In the genomic region with DNA sequence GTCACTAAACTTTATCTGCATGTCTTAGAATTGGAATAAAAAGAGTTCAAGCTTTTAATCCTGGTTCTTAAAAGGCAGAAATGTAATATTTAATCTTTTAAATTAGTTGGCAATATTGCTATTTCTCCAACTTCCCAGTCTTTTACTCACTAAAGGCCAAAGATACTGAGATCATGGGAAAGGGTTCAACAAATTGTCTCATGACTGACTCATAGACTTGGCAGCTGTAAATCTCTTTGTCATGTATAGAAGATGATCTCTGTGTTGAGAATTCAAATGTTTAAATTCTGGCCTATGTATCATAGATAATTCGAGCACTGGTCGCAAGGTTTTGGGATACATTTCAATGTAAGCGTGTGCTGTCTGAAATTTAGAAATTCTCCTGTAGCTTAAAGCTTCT, we compare ENCODE assay signal across 15 cellular contexts. TPM values are rescaled to one million over a fixed set of nuclear protein-coding genes. Genes with fewer than 3 reads are reported as not detected.
A peak's percentile ranks its signal among the peaks of the same experiment; 100 is the strongest.
DNase-seq lines count a peak whose midpoint lies in the region; ATAC-seq and TF ChIP-seq lines count a peak whose summit lies in the region.
"Had no signal": no experiment of that assay in that cellular context is flagged by ENCODE, and none has a peak within 500 bp of the region (broad histone marks: within the 10 kb centered on the region; RNA-seq: fewer than 3 reads in every experiment).

No MANE protein-coding gene starts in this region.

- DNase-seq in left ventricle myocardium inferior (no peak), left ventricle myocardium superior (no peak), astrocyte of the hippocampus (ENCODE audit: low read depth, low spot score) (peak; percentile 27), fibroblast of villous mesenchyme (ENCODE audit: low read depth) (peak; percentile 25), aorta (no peak), DMS 273 treated with DMSO at 0.1 percent for 48 hours (lab: John Stamatoyannopoulos, UW) (no peak)
- no peak for DNase-seq in activated T-cell treated with anti-CD3 and anti-CD28 coated beads, Interleukin-2, amount 50 U/mL, for 1 hour
- DNase-seq: activated gamma-delta T cell; body of pancreas; effector memory CD4-positive, alpha-beta T cell; NCI-H1092 treated with DMSO at 0.1 percent for 48 hours; NCI-H2171 treated with DMSO at 0.1 percent for 48 hours; tibial artery had no signal

- TF ChIP-seq CTCF in left ventricle myocardium inferior (IDR thresholded peaks at IDR 0.05; ENCODE audit: borderline replicate concordance) (no peak), fibroblast of villous mesenchyme (IDR thresholded peaks at IDR 0.05; ENCODE audit: insufficient read depth, low read depth, low read length) (no peak)

- peak overlapping the region; percentile 28 for H3K27ac ChIP-seq in left ventricle myocardium inferior (replicated peaks)
- no peak overlapping the region for H3K27ac ChIP-seq in aorta (ENCODE audit: low read depth in 1 of 2, low read length in 2 of 2)
- H3K27ac ChIP-seq: body of pancreas had no signal

- H3K27me3 ChIP-seq in left ventricle myocardium inferior (ENCODE audit: low read depth) (no peaks in the 10 kb centered on the region), aorta (ENCODE audit: control insufficient read depth in 1 of 2, insufficient read depth in 2 of 2, low read length in 1 of 2) (no peaks in the 10 kb centered on the region)
- H3K27me3 ChIP-seq: body of pancreas, tibial artery had no signal

- H3K36me3 ChIP-seq in left ventricle myocardium inferior: no peaks in the 10 kb centered on the region
- no peaks in the 10 kb centered on the region for H3K36me3 ChIP-seq in aorta (ENCODE audit: control insufficient read depth in 1 of 2, insufficient read depth in 2 of 2, low read length in 1 of 2)
- H3K36me3 ChIP-seq: tibial artery had no signal

- no peaks in the 10 kb centered on the region for H3K9me3 ChIP-seq in left ventricle myocardium inferior (replicated peaks)
- no peaks in the 10 kb centered on the region for H3K9me3 ChIP-seq in aorta (ENCODE audit: control insufficient read depth, low read length)
- H3K9me3 ChIP-seq: body of pancreas, tibial artery had no signal

- intact Hi-C loops in left ventricle myocardium inferior (cut with micrococcal nuclease): no loop called here
- intact Hi-C loops in left ventricle myocardium superior (cut with micrococcal nuclease): no loop called here
- intact Hi-C loops in aorta (cut with DNase I): no loop called here

- WGBS in aorta, 2 donors: 33 to 44% methylated on average over 3 of the region's 3 CpGs

- no peak overlapping the region for H3K4me3 ChIP-seq in left ventricle myocardium inferior
- no peak overlapping the region for H3K4me3 ChIP-seq in fibroblast of villous mesenchyme (ENCODE audit: low read depth, low read length)
- no peak overlapping the region for H3K4me3 ChIP-seq in aorta (ENCODE audit: low read length in 2 of 2)
- H3K4me3 ChIP-seq: body of pancreas, K562, tibial artery had no signal

- ATAC-seq in left ventricle myocardium superior (no peak), HG03139 (IDR thresholded peaks at IDR 0.05; ENCODE audit: unreplicated experiment) (no peak), aorta (ENCODE audit: low FRiP score) (no peak)
- ATAC-seq: body of pancreas, K562 had no signal

- H3K4me1 ChIP-seq in left ventricle myocardium inferior (no peaks in the 10 kb centered on the region), aorta (ENCODE audit: control insufficient read depth in 1 of 2, insufficient read depth in 2 of 2, low read length in 2 of 2) (no peaks in the 10 kb centered on the region)
- H3K4me1 ChIP-seq: body of pancreas had no signal

RNA-seq across cellular contexts. Expression of a gene that starts 40.1 kb away (rescaled TPM):
- total RNA-seq in left ventricle myocardium inferior: 130 TPM
- 128 TPM for total RNA-seq in left ventricle myocardium superior
- 93.3 and 95.0 TPM in 2 replicates for total RNA-seq in fibroblast of villous mesenchyme
- total RNA-seq in aorta: 10 to 100 TPM; 62.1 to 85.2 TPM
- 100 to 1,000 TPM in 1 of 2 donors, 10 to 100 TPM in 1; 60.2 to 120 TPM for polyA plus RNA-seq in aorta

RNA-seq across cellular contexts. Expression of a gene that starts 52.9 kb away (rescaled TPM):
- total RNA-seq in left ventricle myocardium inferior (18.9 TPM), left ventricle myocardium superior (20.7 TPM), fibroblast of villous mesenchyme (79.9 and 100 TPM in 2 replicates), aorta (100 to 1,000 TPM; 124 to 165 TPM)
- 100 to 1,000 TPM in 1 of 2 donors, 10 to 100 TPM in 1; 56.0 to 135 TPM for polyA plus RNA-seq in aorta

Comparison
In these comparisons a context has a peak if more than half of its experiments do, and no peak if none do; other contexts are left out.
1. DNase-seq: peak in astrocyte of the hippocampus (single experiment) and fibroblast of villous mesenchyme (single experiment); none in left ventricle myocardium inferior (single experiment), left ventricle myocardium superior (single experiment), aorta (0 of 2), activated T-cell treated with anti-CD3 and anti-CD28 coated beads, Interleukin-2, amount 50 U/mL, for 1 hour (single experiment) and DMS 273 treated with DMSO at 0.1 percent for 48 hours (single experiment).